Comparison of ENCODE assay signal across 20 cellular contexts in genomic region chr5:171271798-171272197, GRCh38. TPM values are rescaled to one million over a fixed set of nuclear protein-coding genes. Genes with fewer than 3 reads are reported as not detected.
DNase-seq lines count a peak whose midpoint lies in the region; ATAC-seq and TF ChIP-seq lines count a peak whose summit lies in the region.
"Had no signal": no experiment of that assay in that cellular context is flagged by ENCODE, and none has a peak within 500 bp of the region (broad histone marks: within the 10 kb centered on the region; RNA-seq: fewer than 3 reads in every experiment).

No MANE protein-coding gene starts in this region.

- peaks cover 22% of the 10 kb centered on the region for H3K4me1 ChIP-seq in PC-9 (replicated peaks; ENCODE audit: insufficient read depth)
- H3K4me1 ChIP-seq: HAP-1 had no signal

- no peak overlapping the region for H2AFZ ChIP-seq in PC-9

- no peak for ATAC-seq in HG03565 (IDR thresholded peaks at IDR 0.05; ENCODE audit: unreplicated experiment)
- ATAC-seq: CD8-positive, alpha-beta T cell; HepG2 had no signal

- H3K4me2 ChIP-seq in PC-9 = no peak overlapping the region
- H3K4me2 ChIP-seq: BLaER1 treated with 17β-estradiol and CSF1 and Interleukin-3, amounts not matched to agents 10 nM and 100 nM had no signal

- peak overlapping the region; percentile 34 for H3K27ac ChIP-seq in PC-9
- H3K27ac ChIP-seq: BLaER1 treated with 17β-estradiol and CSF1 and Interleukin-3, amounts not matched to agents 10 nM and 100 nM had no signal

- TF ChIP-seq CTCF in Calu3 (IDR thresholded peaks at IDR 0.05; ENCODE audit: unreplicated experiment) = no peak
- TF ChIP-seq CTCF in PC-9 (conservative IDR thresholded peaks at IDR 0.05) = no peak
- TF ChIP-seq CTCF in chondrocyte (IDR thresholded peaks at IDR 0.05) = no peak
- no peak for TF ChIP-seq CTCF in osteocyte (IDR thresholded peaks at IDR 0.05)

- H3K4me1 Mint-ChIP-seq in Calu3 (ENCODE audit: low read depth, unreplicated experiment) (peaks cover 40% of the 10 kb centered on the region), chondrocyte (ENCODE audit: low read depth) (peaks cover 49% of the 10 kb centered on the region), osteocyte (ENCODE audit: unreplicated experiment) (peaks cover 45% of the 10 kb centered on the region)
- H3K4me1 Mint-ChIP-seq: B cell had no signal

- H3K27ac Mint-ChIP-seq in Calu3 (ENCODE audit: unreplicated experiment) (peak overlapping the region; percentile 69), chondrocyte (ENCODE audit: unreplicated experiment) (peak overlapping the region; percentile 65), osteocyte (ENCODE audit: unreplicated experiment) (peak overlapping the region; percentile 45)
- H3K27ac Mint-ChIP-seq: B cell; CD8-positive, alpha-beta T cell had no signal

- CTCF ChIA-PET in Calu3 (lab: Charles Lee) = no interaction called here
- CTCF ChIA-PET in PC-9 (lab: Charles Lee) = interaction anchor here (0.5 kb wide), 1 partner anchor 358 kb away, joined by 3 read pairs; no protein-coding TSS in a partner anchor

- peaks cover 5% of the 10 kb centered on the region; the same call in 1 of the 2 replicates for H3F3A ChIP-seq in PC-9 (ENCODE audit: insufficient read depth, low read depth)

- no peaks in the 10 kb centered on the region for H3K9me3 ChIP-seq in PC-9 (ENCODE audit: insufficient read depth, low read depth)
- H3K9me3 ChIP-seq: HAP-1 had no signal

- H3K36me3 ChIP-seq in PC-9 (ENCODE audit: low read depth) = no peaks in the 10 kb centered on the region
- H3K36me3 ChIP-seq: BLaER1 treated with 17β-estradiol and CSF1 and Interleukin-3, amounts not matched to agents 10 nM and 100 nM; HAP-1 had no signal

- BruUV-seq in Calu3 (replicated peaks; lab: Mats Ljungman, UMichigan) (no TSS peak), PC-9 (replicated peaks; lab: Mats Ljungman, UMichigan) (no TSS peak)

- POLR2A ChIA-PET in PC-9 (lab: Charles Lee; ENCODE audit: unreplicated experiment) = no interaction called here

- H3K9me3 Mint-ChIP-seq in Calu3 (ENCODE audit: low read depth, unreplicated experiment) = peaks cover 5% of the 10 kb centered on the region
- peaks cover 5% of the 10 kb centered on the region for H3K9me3 Mint-ChIP-seq in chondrocyte (ENCODE audit: low read depth)
- H3K9me3 Mint-ChIP-seq in osteocyte (ENCODE audit: unreplicated experiment) = peaks cover 5% of the 10 kb centered on the region

- intact Hi-C loops in Calu3 (cut with micrococcal nuclease; ENCODE audit: unreplicated experiment) = no loop called here
- intact Hi-C loops in PC-9 (cut with micrococcal nuclease; ENCODE audit: unreplicated experiment) = no loop called here

- no peak overlapping the region for H3K4me3 Mint-ChIP-seq in Calu3 (ENCODE audit: low read depth, unreplicated experiment)
- H3K4me3 Mint-ChIP-seq in chondrocyte (ENCODE audit: unreplicated experiment) = no peak overlapping the region
- no peak overlapping the region for H3K4me3 Mint-ChIP-seq in osteocyte (ENCODE audit: unreplicated experiment)
- H3K4me3 Mint-ChIP-seq: B cell; CD8-positive, alpha-beta T cell had no signal

- no peak for DNase-seq in Calu3
- no peak for DNase-seq in PC-9
- no peak for DNase-seq in chondrocyte (ENCODE audit: low spot score)
- DNase-seq in osteocyte (ENCODE audit: extremely low spot score, unreplicated experiment) = no peak
- DNase-seq in NCI-H226 = no peak
- no peak for DNase-seq in NCI-H774 (lab: John Stamatoyannopoulos, UW)
- no peak for DNase-seq in activated CD8-positive, alpha-beta memory T cell treated with anti-CD3 and anti-CD28 coated beads for 24 hours
- DNase-seq: 8988T; CD8-positive, alpha-beta T cell; DMS 273 treated with DMSO at 0.1 percent for 48 hours; DMS53; DND-41 had no signal

- H3K27me3 Mint-ChIP-seq in Calu3 (ENCODE audit: unreplicated experiment) (no peaks in the 10 kb centered on the region), chondrocyte (ENCODE audit: low read depth) (no peaks in the 10 kb centered on the region), osteocyte (ENCODE audit: unreplicated experiment) (no peaks in the 10 kb centered on the region)

- H3K4me3 ChIP-seq in PC-9 = no peak overlapping the region
- H3K4me3 ChIP-seq: BLaER1 treated with 17β-estradiol and CSF1 and Interleukin-3, amounts not matched to agents 10 nM and 100 nM; HAP-1 had no signal

- H3K27me3 ChIP-seq in PC-9 (ENCODE audit: insufficient read depth, low read depth) = no peaks in the 10 kb centered on the region
- H3K27me3 ChIP-seq: BLaER1 treated with 17β-estradiol and CSF1 and Interleukin-3, amounts not matched to agents 10 nM and 100 nM had no signal

- no peaks in the 10 kb centered on the region for H3K79me2 ChIP-seq in PC-9 (ENCODE audit: low read depth)

- H3K36me3 Mint-ChIP-seq in Calu3 (ENCODE audit: insufficient read depth, unreplicated experiment) = peaks cover 17% of the 10 kb centered on the region
- H3K36me3 Mint-ChIP-seq in chondrocyte (ENCODE audit: low read depth) = no peaks in the 10 kb centered on the region
- H3K36me3 Mint-ChIP-seq in osteocyte (ENCODE audit: unreplicated experiment) = no peaks in the 10 kb centered on the region
- H3K36me3 Mint-ChIP-seq: CD8-positive, alpha-beta T cell had no signal

- no peaks in the 10 kb centered on the region for H4K20me1 ChIP-seq in PC-9 (ENCODE audit: insufficient read depth)
- H4K20me1 ChIP-seq: BLaER1 treated with 17β-estradiol and CSF1 and Interleukin-3, amounts not matched to agents 10 nM and 100 nM had no signal

- H3K9me2 ChIP-seq in PC-9 (ENCODE audit: insufficient read depth) = no peaks in the 10 kb centered on the region

RNA-seq across cellular contexts. Expression of gene TLX3, which starts 37.2 kb away (rescaled TPM):
- total RNA-seq in Calu3 (2022) = 6.0 and 6.5 TPM in 2 replicates
- total RNA-seq in PC-9 (2021) = not detected in 2 replicates
- not detected in 3 replicates for total RNA-seq in chondrocyte
- not detected in 2 replicates for total RNA-seq in osteocyte
- total RNA-seq: A673; B cell; CD8-positive, alpha-beta T cell; G401; H4; HepG2 had no signal
